In genomic region chr17:44323359-44324091, GRCh38 we compare ENCODE assay signal across 1 cellular context.
TF ChIP-seq lines count a peak whose summit lies in the region.

No MANE protein-coding gene starts in this region.

TF ChIP-seq in liver, 16 proteins besides CTCF, POLR2A, EP300 and RAD21 (continued from another document):
- no peak for TF ChIP-seq REST (IDR thresholded peaks at IDR 0.05)
- TF ChIP-seq HNF4G (IDR thresholded peaks at IDR 0.05) = no peak
- TF ChIP-seq NR2F2 (IDR thresholded peaks at IDR 0.05) = no peak
- TF ChIP-seq RXRA (IDR thresholded peaks at IDR 0.05) = no peak
